In genomic region chr16:81446318-81447275, GRCh38 we compare ENCODE assay signal across 1 cellular context.
A peak's percentile ranks its signal among the peaks of the same experiment; 100 is the strongest.
TF ChIP-seq lines count a peak whose summit lies in the region.

No MANE protein-coding gene starts in this region.

TF ChIP-seq in HepG2, 621 proteins besides CTCF, POLR2A, EP300 and RAD21 (continued from another document and continues in another):
- TF ChIP-seq, protein P1, sequence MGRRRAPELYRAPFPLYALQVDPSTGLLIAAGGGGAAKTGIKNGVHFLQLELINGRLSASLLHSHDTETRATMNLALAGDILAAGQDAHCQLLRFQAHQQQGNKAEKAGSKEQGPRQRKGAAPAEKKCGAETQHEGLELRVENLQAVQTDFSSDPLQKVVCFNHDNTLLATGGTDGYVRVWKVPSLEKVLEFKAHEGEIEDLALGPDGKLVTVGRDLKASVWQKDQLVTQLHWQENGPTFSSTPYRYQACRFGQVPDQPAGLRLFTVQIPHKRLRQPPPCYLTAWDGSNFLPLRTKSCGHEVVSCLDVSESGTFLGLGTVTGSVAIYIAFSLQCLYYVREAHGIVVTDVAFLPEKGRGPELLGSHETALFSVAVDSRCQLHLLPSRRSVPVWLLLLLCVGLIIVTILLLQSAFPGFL (CRISPR knock-in tag; IDR thresholded peaks at IDR 0.05) = no peak
- no peak for TF ChIP-seq ZNF207 (IDR thresholded peaks at IDR 0.05; ENCODE audit: borderline replicate concordance)
- TF ChIP-seq ZNF792 (CRISPR knock-in tag; IDR thresholded peaks at IDR 0.05) = no peak
- TF ChIP-seq ARNTL (CRISPR knock-in tag; IDR thresholded peaks at IDR 0.05) = no peak
- no peak for TF ChIP-seq ZBTB8A (CRISPR knock-in tag; IDR thresholded peaks at IDR 0.05; ENCODE audit: borderline replicate concordance, low read depth)
- no peak for TF ChIP-seq ZNF652 (CRISPR knock-in tag; IDR thresholded peaks at IDR 0.05; ENCODE audit: borderline replicate concordance, low read depth)
- TF ChIP-seq ASH2L (IDR thresholded peaks at IDR 0.05; ENCODE audit: insufficient read length, low read depth, low read length) = peak; percentile 2
- TF ChIP-seq ZNF296 (CRISPR knock-in tag; conservative IDR thresholded peaks at IDR 0.05) = peak; percentile 53; the same call in 1 of the 2 replicates
- no peak for TF ChIP-seq PBX3 (CRISPR knock-in tag; IDR thresholded peaks at IDR 0.05; ENCODE audit: borderline replicate concordance)
- no peak for TF ChIP-seq ZNF383 (CRISPR knock-in tag; IDR thresholded peaks at IDR 0.05; ENCODE audit: borderline replicate concordance)
- TF ChIP-seq ZFP62 (CRISPR knock-in tag; IDR thresholded peaks at IDR 0.05) = no peak
- TF ChIP-seq ZKSCAN5 (CRISPR knock-in tag; IDR thresholded peaks at IDR 0.05) = no peak
- TF ChIP-seq ZNF138 (CRISPR knock-in tag; IDR thresholded peaks at IDR 0.05; ENCODE audit: low read depth) = no peak
- TF ChIP-seq PITX1 (CRISPR knock-in tag; IDR thresholded peaks at IDR 0.05) = peak; percentile 26; the same call in 1 of the 2 replicates
- TF ChIP-seq ZNF335 (CRISPR knock-in tag; IDR thresholded peaks at IDR 0.05) = no peak
- TF ChIP-seq ZFP90 (CRISPR knock-in tag; IDR thresholded peaks at IDR 0.05; ENCODE audit: borderline replicate concordance) = no peak
- no peak for TF ChIP-seq NFATC3 (CRISPR knock-in tag; IDR thresholded peaks at IDR 0.05)
- TF ChIP-seq ZNF567 (CRISPR knock-in tag; IDR thresholded peaks at IDR 0.05; ENCODE audit: borderline replicate concordance) = no peak
- TF ChIP-seq ZNF281 (CRISPR knock-in tag; IDR thresholded peaks at IDR 0.05; ENCODE audit: borderline replicate concordance) = peak; percentile 72
- TF ChIP-seq, protein P2, sequence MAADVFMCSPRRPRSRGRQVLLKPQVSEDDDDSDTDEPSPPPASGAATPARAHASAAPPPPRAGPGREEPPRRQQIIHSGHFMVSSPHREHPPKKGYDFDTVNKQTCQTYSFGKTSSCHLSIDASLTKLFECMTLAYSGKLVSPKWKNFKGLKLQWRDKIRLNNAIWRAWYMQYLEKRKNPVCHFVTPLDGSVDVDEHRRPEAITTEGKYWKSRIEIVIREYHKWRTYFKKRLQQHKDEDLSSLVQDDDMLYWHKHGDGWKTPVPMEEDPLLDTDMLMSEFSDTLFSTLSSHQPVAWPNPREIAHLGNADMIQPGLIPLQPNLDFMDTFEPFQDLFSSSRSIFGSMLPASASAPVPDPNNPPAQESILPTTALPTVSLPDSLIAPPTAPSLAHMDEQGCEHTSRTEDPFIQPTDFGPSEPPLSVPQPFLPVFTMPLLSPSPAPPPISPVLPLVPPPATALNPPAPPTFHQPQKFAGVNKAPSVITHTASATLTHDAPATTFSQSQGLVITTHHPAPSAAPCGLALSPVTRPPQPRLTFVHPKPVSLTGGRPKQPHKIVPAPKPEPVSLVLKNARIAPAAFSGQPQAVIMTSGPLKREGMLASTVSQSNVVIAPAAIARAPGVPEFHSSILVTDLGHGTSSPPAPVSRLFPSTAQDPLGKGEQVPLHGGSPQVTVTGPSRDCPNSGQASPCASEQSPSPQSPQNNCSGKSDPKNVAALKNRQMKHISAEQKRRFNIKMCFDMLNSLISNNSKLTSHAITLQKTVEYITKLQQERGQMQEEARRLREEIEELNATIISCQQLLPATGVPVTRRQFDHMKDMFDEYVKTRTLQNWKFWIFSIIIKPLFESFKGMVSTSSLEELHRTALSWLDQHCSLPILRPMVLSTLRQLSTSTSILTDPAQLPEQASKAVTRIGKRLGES (CRISPR knock-in tag; IDR thresholded peaks at IDR 0.05; ENCODE audit: borderline replicate concordance) = no peak
- no peak for TF ChIP-seq ELF3 (CRISPR knock-in tag; IDR thresholded peaks at IDR 0.05)
- no peak for TF ChIP-seq ZNF552 (CRISPR knock-in tag; IDR thresholded peaks at IDR 0.05; ENCODE audit: borderline replicate concordance)
- no peak for TF ChIP-seq FOXJ3 (CRISPR knock-in tag; IDR thresholded peaks at IDR 0.05; ENCODE audit: borderline replicate concordance)
- TF ChIP-seq ZNF460 (CRISPR knock-in tag; IDR thresholded peaks at IDR 0.05; ENCODE audit: borderline replicate concordance) = no peak
- TF ChIP-seq, protein P3, sequence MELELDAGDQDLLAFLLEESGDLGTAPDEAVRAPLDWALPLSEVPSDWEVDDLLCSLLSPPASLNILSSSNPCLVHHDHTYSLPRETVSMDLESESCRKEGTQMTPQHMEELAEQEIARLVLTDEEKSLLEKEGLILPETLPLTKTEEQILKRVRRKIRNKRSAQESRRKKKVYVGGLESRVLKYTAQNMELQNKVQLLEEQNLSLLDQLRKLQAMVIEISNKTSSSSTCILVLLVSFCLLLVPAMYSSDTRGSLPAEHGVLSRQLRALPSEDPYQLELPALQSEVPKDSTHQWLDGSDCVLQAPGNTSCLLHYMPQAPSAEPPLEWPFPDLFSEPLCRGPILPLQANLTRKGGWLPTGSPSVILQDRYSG (CRISPR knock-in tag; IDR thresholded peaks at IDR 0.05) = no peak
- TF ChIP-seq MEF2D (CRISPR knock-in tag; IDR thresholded peaks at IDR 0.05) = no peak; the same call in none of the 2 replicates
- TF ChIP-seq ZNF713 (CRISPR knock-in tag; IDR thresholded peaks at IDR 0.05) = no peak
- TF ChIP-seq DNMT1 (CRISPR knock-in tag; IDR thresholded peaks at IDR 0.05) = no peak
- no peak for TF ChIP-seq ZNF770 (CRISPR knock-in tag; IDR thresholded peaks at IDR 0.05)
- TF ChIP-seq RBM39 (IDR thresholded peaks at IDR 0.05; ENCODE audit: low read depth, low read length, poor library complexity, severe bottlenecking) = no peak
- TF ChIP-seq TBX3 (IDR thresholded peaks at IDR 0.05; ENCODE audit: borderline replicate concordance) = no peak
- TF ChIP-seq ZNF691 (CRISPR knock-in tag; IDR thresholded peaks at IDR 0.05; ENCODE audit: borderline replicate concordance, low read depth) = peak; percentile 12; the same call in 1 of the 2 replicates
- no peak for TF ChIP-seq CERS6 (CRISPR knock-in tag; IDR thresholded peaks at IDR 0.05)
- no peak for TF ChIP-seq HDAC6 (IDR thresholded peaks at IDR 0.05; ENCODE audit: low read depth, low read length)
- 0 out of 2 replicates have a peak, but pooled peaks have one; percentile 15 for TF ChIP-seq CAMTA2 (CRISPR knock-in tag; IDR thresholded peaks at IDR 0.05; ENCODE audit: borderline replicate concordance)
- TF ChIP-seq TCF7L2 (IDR thresholded peaks at IDR 0.05; ENCODE audit: low read depth, low read length) = no peak
- TF ChIP-seq POLR2AphosphoS5 (IDR thresholded peaks at IDR 0.05; ENCODE audit: low read depth, low read length) = no peak; the same call in 1 of the 2 replicates
- 0 out of 2 replicates have a peak, but pooled peaks have one; percentile 11 for TF ChIP-seq ZBTB3 (CRISPR knock-in tag; IDR thresholded peaks at IDR 0.05; ENCODE audit: borderline replicate concordance, low read depth)
- no peak for TF ChIP-seq NPAS2 (CRISPR knock-in tag; IDR thresholded peaks at IDR 0.05; ENCODE audit: borderline replicate concordance)
- TF ChIP-seq ZBTB20 (CRISPR knock-in tag; IDR thresholded peaks at IDR 0.05; ENCODE audit: borderline replicate concordance, low read depth) = no peak
- TF ChIP-seq CENPX (CRISPR knock-in tag; IDR thresholded peaks at IDR 0.05) = no peak
- TF ChIP-seq ZNF24 (IDR thresholded peaks at IDR 0.05) = no peak
- no peak for TF ChIP-seq ZNF230 (CRISPR knock-in tag; IDR thresholded peaks at IDR 0.05)
- TF ChIP-seq HMG20B (CRISPR knock-in tag; conservative IDR thresholded peaks at IDR 0.05) = no peak
- 0 out of 2 replicates have a peak, but pooled peaks have one; percentile 30 for TF ChIP-seq KLF6 (CRISPR knock-in tag; IDR thresholded peaks at IDR 0.05)
- no peak for TF ChIP-seq ZKSCAN1 (IDR thresholded peaks at IDR 0.05; ENCODE audit: low read length)
- no peak for TF ChIP-seq ZNF292 (CRISPR knock-in tag; IDR thresholded peaks at IDR 0.05; ENCODE audit: borderline replicate concordance, low read depth)
- no peak for TF ChIP-seq ZNF160 (CRISPR knock-in tag; IDR thresholded peaks at IDR 0.05)
- TF ChIP-seq, protein P4, sequence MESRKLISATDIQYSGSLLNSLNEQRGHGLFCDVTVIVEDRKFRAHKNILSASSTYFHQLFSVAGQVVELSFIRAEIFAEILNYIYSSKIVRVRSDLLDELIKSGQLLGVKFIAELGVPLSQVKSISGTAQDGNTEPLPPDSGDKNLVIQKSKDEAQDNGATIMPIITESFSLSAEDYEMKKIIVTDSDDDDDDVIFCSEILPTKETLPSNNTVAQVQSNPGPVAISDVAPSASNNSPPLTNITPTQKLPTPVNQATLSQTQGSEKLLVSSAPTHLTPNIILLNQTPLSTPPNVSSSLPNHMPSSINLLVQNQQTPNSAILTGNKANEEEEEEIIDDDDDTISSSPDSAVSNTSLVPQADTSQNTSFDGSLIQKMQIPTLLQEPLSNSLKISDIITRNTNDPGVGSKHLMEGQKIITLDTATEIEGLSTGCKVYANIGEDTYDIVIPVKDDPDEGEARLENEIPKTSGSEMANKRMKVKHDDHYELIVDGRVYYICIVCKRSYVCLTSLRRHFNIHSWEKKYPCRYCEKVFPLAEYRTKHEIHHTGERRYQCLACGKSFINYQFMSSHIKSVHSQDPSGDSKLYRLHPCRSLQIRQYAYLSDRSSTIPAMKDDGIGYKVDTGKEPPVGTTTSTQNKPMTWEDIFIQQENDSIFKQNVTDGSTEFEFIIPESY (CRISPR knock-in tag; IDR thresholded peaks at IDR 0.05) = peak; percentile 33; the same call in 1 of the 2 replicates
- peak; percentile 69 for TF ChIP-seq SAP130 (CRISPR knock-in tag; IDR thresholded peaks at IDR 0.05; ENCODE audit: low read depth)
- TF ChIP-seq PAWR (CRISPR knock-in tag; IDR thresholded peaks at IDR 0.05; ENCODE audit: borderline replicate concordance) = no peak
- TF ChIP-seq DMAP1 (CRISPR knock-in tag; IDR thresholded peaks at IDR 0.05) = no peak
- TF ChIP-seq ZNF83 (CRISPR knock-in tag; IDR thresholded peaks at IDR 0.05; ENCODE audit: borderline replicate concordance) = no peak
- no peak for TF ChIP-seq ZIK1 (CRISPR knock-in tag; IDR thresholded peaks at IDR 0.05; ENCODE audit: borderline replicate concordance, low read depth)
- TF ChIP-seq ZNF629 (CRISPR knock-in tag; conservative IDR thresholded peaks at IDR 0.05) = no peak
- no peak for TF ChIP-seq TBL1XR1 (IDR thresholded peaks at IDR 0.05; ENCODE audit: borderline replicate concordance, low read length, partially characterized antibody)
- TF ChIP-seq ZBTB1 (CRISPR knock-in tag; IDR thresholded peaks at IDR 0.05; ENCODE audit: borderline replicate concordance) = no peak
- TF ChIP-seq MAZ (IDR thresholded peaks at IDR 0.05; ENCODE audit: borderline replicate concordance, low read depth, low read length) = no peak; the same call in 1 of the 2 replicates
- TF ChIP-seq MAZ (CRISPR knock-in tag; IDR thresholded peaks at IDR 0.05; ENCODE audit: low read depth) = no peak
- TF ChIP-seq ZFP36L1 (CRISPR knock-in tag; IDR thresholded peaks at IDR 0.05) = no peak
- no peak for TF ChIP-seq RORA (CRISPR knock-in tag; IDR thresholded peaks at IDR 0.05)
- TF ChIP-seq ARID2 (CRISPR knock-in tag; IDR thresholded peaks at IDR 0.05; ENCODE audit: borderline replicate concordance) = no peak
- TF ChIP-seq ZSCAN22 (CRISPR knock-in tag; IDR thresholded peaks at IDR 0.05) = no peak
